13 cellular contexts compared by ENCODE assay signal in genomic region chr10:74033724-74034123, GRCh38. TPM values are rescaled to one million over a fixed set of nuclear protein-coding genes. Genes with fewer than 3 reads are reported as not detected.
DNase-seq lines count a peak whose midpoint lies in the region; ATAC-seq and TF ChIP-seq lines count a peak whose summit lies in the region.
"Had no signal": no experiment of that assay in that cellular context is flagged by ENCODE, and none has a peak within 500 bp of the region (broad histone marks: within the 10 kb centered on the region; RNA-seq: fewer than 3 reads in every experiment).

No MANE protein-coding gene starts in this region.

- H3K4me3 ChIP-seq in HL-60 (replicated peaks; ENCODE audit: insufficient read depth, low read length) = no peak overlapping the region
- H3K4me3 ChIP-seq: smooth muscle cell had no signal

- H3K27ac Mint-ChIP-seq in CD14-positive monocyte (peak overlapping the region; percentile 35 to 82 (median 77)), osteocyte (ENCODE audit: unreplicated experiment) (peak overlapping the region; percentile 48)
- H3K27ac Mint-ChIP-seq in central memory CD8-positive, alpha-beta T cell (ENCODE audit: low read depth) = peak overlapping the region; percentile 62

- peak overlapping the region; percentile 53 for H3K27ac ChIP-seq in HL-60 (replicated peaks)

- no peaks in the 10 kb centered on the region for H3K27me3 ChIP-seq in HL-60 (ENCODE audit: insufficient read depth, poor library complexity, severe bottlenecking)

- TF ChIP-seq CTCF in CD14-positive monocyte (IDR thresholded peaks at IDR 0.05) (no peak), HL-60 (IDR thresholded peaks at IDR 0.05; ENCODE audit: insufficient read depth, low read length) (no peak), osteocyte (IDR thresholded peaks at IDR 0.05) (no peak)

- ATAC-seq in central memory CD8-positive, alpha-beta T cell (replicated peaks; ENCODE audit: extremely low read depth, poor library complexity, severe bottlenecking) = no peak

- H3K4me1 Mint-ChIP-seq in CD14-positive monocyte (peaks cover 52% of the 10 kb centered on the region), osteocyte (ENCODE audit: unreplicated experiment) (peaks cover 57% of the 10 kb centered on the region)
- peaks cover 30% of the 10 kb centered on the region for H3K4me1 Mint-ChIP-seq in central memory CD8-positive, alpha-beta T cell

- no peak for DNase-seq in CD14-positive monocyte (ENCODE audit: low spot score)
- no peak for DNase-seq in HL-60 (ENCODE audit: low read depth in 1 of 2, low spot score in 1 of 2)
- DNase-seq in central memory CD8-positive, alpha-beta T cell (ENCODE audit: low spot score in 2 of 2) = no peak
- DNase-seq in osteocyte (ENCODE audit: extremely low spot score, unreplicated experiment) = no peak
- no peak for DNase-seq in kidney glomerular epithelial cell (lab: John Stamatoyannopoulos, UW)
- DNase-seq in cerebellum (ENCODE audit: low spot score) = no peak
- DNase-seq in SKM-1 treated with dmso at 0.1 percent for 144 hours (lab: John Stamatoyannopoulos, UW; ENCODE audit: unreplicated experiment) = no peak
- no peak for DNase-seq in Kasumi-1 (lab: John Stamatoyannopoulos, UW)
- DNase-seq: DMS79 treated with DMSO at 0.1 percent for 48 hours, NCI-H2081, nucleus accumbens, T-helper 9 cell had no signal

- intact Hi-C loops in CD14-positive monocyte (cut with micrococcal nuclease) = no loop called here

- no peaks in the 10 kb centered on the region for H3K9me3 Mint-ChIP-seq in CD14-positive monocyte
- no peaks in the 10 kb centered on the region for H3K9me3 Mint-ChIP-seq in central memory CD8-positive, alpha-beta T cell
- no peaks in the 10 kb centered on the region for H3K9me3 Mint-ChIP-seq in osteocyte (ENCODE audit: unreplicated experiment)

- no peak overlapping the region for H3K4me3 Mint-ChIP-seq in CD14-positive monocyte
- H3K4me3 Mint-ChIP-seq in central memory CD8-positive, alpha-beta T cell = no peak overlapping the region
- H3K4me3 Mint-ChIP-seq in osteocyte (ENCODE audit: unreplicated experiment) = no peak overlapping the region

- no peaks in the 10 kb centered on the region for H3K27me3 Mint-ChIP-seq in CD14-positive monocyte (ENCODE audit: low read depth in 3 of 3)
- no peaks in the 10 kb centered on the region for H3K27me3 Mint-ChIP-seq in central memory CD8-positive, alpha-beta T cell
- no peaks in the 10 kb centered on the region for H3K27me3 Mint-ChIP-seq in osteocyte (ENCODE audit: unreplicated experiment)

- H3K36me3 Mint-ChIP-seq in CD14-positive monocyte (peaks cover 18 to 40% of the 10 kb centered on the region in 2 donors), osteocyte (ENCODE audit: unreplicated experiment) (peaks cover 16% of the 10 kb centered on the region)
- no peaks in the 10 kb centered on the region for H3K36me3 Mint-ChIP-seq in central memory CD8-positive, alpha-beta T cell (ENCODE audit: insufficient read depth)

RNA-seq across cellular contexts. Expression of gene VCL, which starts 35.8 kb away (rescaled TPM):
- 10 to 100 TPM; 52.8 to 68.4 TPM for polyA plus RNA-seq in CD14-positive monocyte
- total RNA-seq in osteocyte = 338 and 340 TPM in 2 replicates
- total RNA-seq in cerebellum = 23.0 TPM

Comparison
In these comparisons a context has a peak if more than half of its experiments do, and no peak if none do; other contexts are left out.
1. RNA of gene VCL, which starts 35.8 kb away (total RNA-seq): 338 to 340 TPM in osteocyte; 23.0 TPM in cerebellum (single experiment); every median in the first group is over 10 times any median in the second.
2. Peak in every context shown above with its lines, with median percentiles within 50 percentile points of each other: H3K27ac Mint-ChIP-seq.